8 cellular contexts compared by ENCODE assay signal in genomic region chr2:29113891-29114321, GRCh38. TPM values are rescaled to one million over a fixed set of nuclear protein-coding genes. Genes with fewer than 3 reads are reported as not detected.
DNase-seq lines count a peak whose midpoint lies in the region; ATAC-seq and TF ChIP-seq lines count a peak whose summit lies in the region.

No MANE protein-coding gene starts in this region.

- no peak overlapping the region for H3K18ac ChIP-seq in H9 (ENCODE audit: insufficient read length, low read depth, low read length)

- H2AFZ ChIP-seq in H9 (ENCODE audit: low read length): no peak overlapping the region

- H3K4me2 ChIP-seq in H9 (ENCODE audit: insufficient read depth, insufficient read length, low read length): no peak overlapping the region

- H3K36me3 ChIP-seq in heart left ventricle: no peaks in the 10 kb centered on the region
- no peaks in the 10 kb centered on the region for H3K36me3 ChIP-seq in suprapubic skin

- no peak overlapping the region for H4K5ac ChIP-seq in H9 (ENCODE audit: insufficient read length, low read depth, low read length)

- TF ChIP-seq CTCF in VCaP (conservative IDR thresholded peaks at IDR 0.05): no peak
- TF ChIP-seq CTCF in heart left ventricle (IDR thresholded peaks at IDR 0.05): no peak
- TF ChIP-seq CTCF in suprapubic skin (IDR thresholded peaks at IDR 0.05): no peak
- TF ChIP-seq CTCF in H9 (conservative IDR thresholded peaks at IDR 0.05): no peak

- no peak overlapping the region for H3K14ac ChIP-seq in H9 (ENCODE audit: insufficient read depth, low read length)

- H3K79me1 ChIP-seq in H9 (ENCODE audit: insufficient read depth, low read depth, low read length, poor library complexity, severe bottlenecking): no peaks in the 10 kb centered on the region

- no peaks in the 10 kb centered on the region for H3K36me3 Mint-ChIP-seq in H9 (ENCODE audit: insufficient read depth in 1 of 3, low read depth in 3 of 3)

- WGBS in heart left ventricle, 4 donors: 21 to 32% (median 26%) methylated on average over 4 of the region's 4 CpGs
- 27% methylated on average over 4 of the region's 4 CpGs for WGBS in suprapubic skin
- WGBS in H9 (ENCODE audit: extremely low coverage, insufficient read length, low lambda C conversion rate): no CpG with 5 or more reads among the region's 4 CpGs

- H3K79me2 ChIP-seq in H9 (ENCODE audit: insufficient read depth, low read length): no peaks in the 10 kb centered on the region

- no peak overlapping the region for H3K27ac Mint-ChIP-seq in H9

- no peak overlapping the region for H2AK5ac ChIP-seq in H9 (ENCODE audit: insufficient read length, low read length)

- no peak overlapping the region for H2BK12ac ChIP-seq in H9 (ENCODE audit: insufficient read length, low read depth, low read length)

- no peak overlapping the region for H2BK20ac ChIP-seq in H9 (ENCODE audit: low read depth, low read length, poor library complexity, severe bottlenecking)

- intact Hi-C loops in heart left ventricle (cut with DNase I): loop anchor here in 3 of 10 donors (2.0 to 10.0 kb wide), 3 partner anchors 42 to 99 kb away; partner anchors contain the start of gene PCARE (in 1 of the 3)

- DNase-seq in GM04503 (ENCODE audit: low read depth): peak; percentile 77
- DNase-seq in LoVo (ENCODE audit: low spot score): peak; percentile 74
- peak; percentile 33 to 72 (median 63) for DNase-seq in heart left ventricle
- peak; percentile 83 to 89 for DNase-seq in suprapubic skin (ENCODE audit: low spot score in 2 of 2)
- no peak for DNase-seq in GDM1 (lab: John Stamatoyannopoulos, UW)
- DNase-seq in NCI-H446 (lab: John Stamatoyannopoulos, UW): no peak
- no peak for DNase-seq in H9

- peaks cover 0 to 3% (median 0%) of the 10 kb centered on the region in 9 donors for H3K27me3 ChIP-seq in heart left ventricle
- no peaks in the 10 kb centered on the region for H3K27me3 ChIP-seq in suprapubic skin
- peaks cover 31% of the 10 kb centered on the region; the same call in 1 of the 2 replicates for H3K27me3 ChIP-seq in H9 (ENCODE audit: insufficient read depth, low read length)

- H3K9ac ChIP-seq in H9 (ENCODE audit: extremely low read depth, insufficient read length, low read length): no peak overlapping the region

- H4K20me1 ChIP-seq in H9 (ENCODE audit: control insufficient read depth, insufficient read depth, insufficient read length): no peaks in the 10 kb centered on the region

- H3T11ph ChIP-seq in H9 (ENCODE audit: low read length): no peak overlapping the region

- H3K23me2 ChIP-seq in H9 (ENCODE audit: insufficient read length, low read depth, low read length, poor library complexity, severe bottlenecking): peaks cover 4% of the 10 kb centered on the region

- peaks cover 79% of the 10 kb centered on the region for H3K27me3 Mint-ChIP-seq in H9 (ENCODE audit: low read depth)

- peak overlapping the region in 1 of 2 experiments; percentile 88; a peak in 3 of 5 replicates for H3K4me3 Mint-ChIP-seq in H9

- H3K56ac ChIP-seq in H9 (ENCODE audit: insufficient read length, low read depth, low read length): no peak overlapping the region

- H3K9me3 ChIP-seq in heart left ventricle (no peaks in the 10 kb centered on the region), suprapubic skin (no peaks in the 10 kb centered on the region), H9 (ENCODE audit: control insufficient read depth, low read depth, low read length) (no peaks in the 10 kb centered on the region)

- H3K27ac ChIP-seq in VCaP: peak overlapping the region; percentile 88; the same call in 1 of the 2 replicates
- H3K27ac ChIP-seq in heart left ventricle: peak overlapping the region in 7 of 12 donors; percentile 75 to 94 (median 84)
- H3K27ac ChIP-seq in suprapubic skin: peak overlapping the region; percentile 92
- H3K27ac ChIP-seq in H9 (ENCODE audit: insufficient read length, low read depth, low read length): no peak overlapping the region

- H3K4me1 Mint-ChIP-seq in H9: peaks cover 3 to 9% of the 10 kb centered on the region in 2 experiments

- no peak overlapping the region for H2BK120ac ChIP-seq in H9 (ENCODE audit: low read depth, low read length, poor library complexity, severe bottlenecking)

- no peak for TF ChIP-seq EP300 in suprapubic skin (IDR thresholded peaks at IDR 0.05)

- no peak overlapping the region for H4K91ac ChIP-seq in H9 (ENCODE audit: insufficient read length, low read depth, low read length)

- no peak overlapping the region for H2BK5ac ChIP-seq in H9 (ENCODE audit: insufficient read length, low read length)

- no peaks in the 10 kb centered on the region; a peak in 1 of 5 replicates for H3K9me3 Mint-ChIP-seq in H9

- no peak overlapping the region for H3K23ac ChIP-seq in H9 (ENCODE audit: insufficient read length, low read depth, low read length)

- H4K8ac ChIP-seq in H9 (replicated peaks; ENCODE audit: insufficient read length, low read depth, low read length): no peak overlapping the region

- peak in 3 of 4 donors; percentile 17 to 71 (median 53) for ATAC-seq in heart left ventricle

- no peak overlapping the region for H3K4me3 ChIP-seq in heart left ventricle
- H3K4me3 ChIP-seq in suprapubic skin: no peak overlapping the region

- no peak overlapping the region for H3K4ac ChIP-seq in H9 (ENCODE audit: low read depth, low read length)

- H3K4me1 ChIP-seq in heart left ventricle: peaks cover 0 to 54% (median 17%) of the 10 kb centered on the region in 12 donors
- H3K4me1 ChIP-seq in suprapubic skin: peaks cover 49% of the 10 kb centered on the region
- H3K4me1 ChIP-seq in H9 (ENCODE audit: insufficient read depth, low read length): no peaks in the 10 kb centered on the region

- TF ChIP-seq POLR2A in heart left ventricle (IDR thresholded peaks at IDR 0.05): no peak
- TF ChIP-seq POLR2A in suprapubic skin (IDR thresholded peaks at IDR 0.05): no peak

- H2BK15ac ChIP-seq in H9 (ENCODE audit: low read depth, low read length): no peak overlapping the region

RNA-seq across cellular contexts. Expression of gene CLIP4, which starts 1.3 kb away (rescaled TPM):
- 10 to 100 TPM; 33.4 to 57.4 (median 43.2) TPM for total RNA-seq in heart left ventricle
- polyA plus RNA-seq in heart left ventricle: 10 to 100 TPM in 1 of 2 donors, 1 to 10 TPM in 1; 9.6 to 20.8 TPM
- total RNA-seq in suprapubic skin: 100 to 1,000 TPM in 1 of 4 donors, 10 to 100 TPM in 3; 61.9 to 173 (median 67.4) TPM
- 0.66 and 0.77 TPM in 2 replicates for total RNA-seq in H9 (2021)

RNA-seq across cellular contexts. Expression of gene PCARE, which starts 39.6 kb away (rescaled TPM):
- 1 to 10 TPM in 4 of 9 donors, under 1 TPM in 5; 0.61 to 2.4 (median 0.87) TPM for total RNA-seq in heart left ventricle
- polyA plus RNA-seq in heart left ventricle: 1 to 10 TPM in 1 of 2 donors, under 1 TPM in 1; 0.10 to 1.6 TPM
- under 1 TPM; 0.04 to 0.34 (median 0.14) TPM for total RNA-seq in suprapubic skin
- not detected in 2 replicates for total RNA-seq in H9 (2021)

Comparison
In these comparisons a context has a peak if more than half of its experiments do, and no peak if none do; other contexts are left out.
1. DNase-seq: peak in GM04503 (single experiment), LoVo (single experiment), heart left ventricle (5 of 5) and suprapubic skin (2 of 2); none in GDM1 (single experiment), NCI-H446 (0 of 2) and H9 (single experiment).
2. RNA of gene CLIP4, which starts 1.3 kb away (total RNA-seq): 61.9 to 173 TPM in suprapubic skin and 33.4 to 57.4 TPM in heart left ventricle; 0.66 to 0.77 TPM in H9; every median in the first group is over 10 times any median in the second.